8 cellular contexts compared by ENCODE assay signal in the genomic region with DNA sequence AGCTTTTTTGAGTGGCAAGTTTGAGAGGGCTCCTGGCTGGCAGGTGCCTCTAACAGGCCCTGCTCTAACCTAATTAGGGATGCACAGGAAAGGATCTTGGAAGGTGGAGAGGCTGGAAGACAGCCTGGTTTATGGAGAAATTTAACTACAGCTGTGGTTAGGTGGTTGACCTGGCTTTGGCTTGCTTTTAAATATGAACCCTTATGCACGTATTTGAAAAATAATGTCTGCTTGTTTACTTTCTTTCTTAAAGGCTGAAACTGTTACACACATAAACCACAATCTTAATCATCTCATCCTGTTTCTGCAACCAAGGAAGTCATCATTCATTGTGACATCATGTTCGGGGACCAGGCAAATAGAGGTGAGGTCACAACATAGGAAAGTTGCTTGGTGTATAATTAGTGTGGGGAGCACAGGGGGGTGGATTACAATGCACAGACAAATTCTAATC. TPM values are rescaled to one million over a fixed set of nuclear protein-coding genes. Genes with fewer than 3 reads are reported as not detected.
DNase-seq lines count a peak whose midpoint lies in the region; ATAC-seq, FAIRE-seq and TF ChIP-seq lines count a peak whose summit lies in the region.

No MANE protein-coding gene starts in this region.

- TF ChIP-seq EP300 in ovary (IDR thresholded peaks at IDR 0.05), result no peak

- no peak for FAIRE-seq in urothelium cell line (lab: Jason Lieb, UNC)

- H3K27me3 ChIP-seq in ovary, result no peaks in the 10 kb centered on the region

- ATAC-seq in T-helper 17 cell, result peak; percentile 93

- H3K9me3 ChIP-seq in T-helper 17 cell (ENCODE audit: control insufficient read depth, low read length, poor library complexity, severe bottlenecking), result no peaks in the 10 kb centered on the region
- no peaks in the 10 kb centered on the region for H3K9me3 ChIP-seq in ovary

- H3K4me3 Mint-ChIP-seq in T-helper 17 cell (peak overlapping the region; percentile 74), progenitor cell of endocrine pancreas (ENCODE audit: low read depth) (no peak overlapping the region)

- H3K36me3 Mint-ChIP-seq in T-helper 17 cell (ENCODE audit: low read depth) (peaks cover 8% of the 10 kb centered on the region), progenitor cell of endocrine pancreas (ENCODE audit: insufficient read depth) (peaks cover 20% of the 10 kb centered on the region)

- H3K27me3 Mint-ChIP-seq in T-helper 17 cell (no peaks in the 10 kb centered on the region), progenitor cell of endocrine pancreas (no peaks in the 10 kb centered on the region)

- H3K36me3 ChIP-seq in ovary, result no peaks in the 10 kb centered on the region

- H3K4me3 ChIP-seq in choroid plexus epithelial cell (ENCODE audit: low read depth, low read length) (no peak overlapping the region), ovary (no peak overlapping the region)

- no peak overlapping the region for H3K27ac ChIP-seq in ovary

- WGBS in ovary, 3 donors, result 27 to 47% (median 33%) methylated on average over 2 of the region's 2 CpGs

- intact Hi-C loops in ovary (cut with DNase I), result no loop called here

- peak overlapping the region; percentile 97 for H3K27ac Mint-ChIP-seq in T-helper 17 cell
- peak overlapping the region; percentile 84 for H3K27ac Mint-ChIP-seq in progenitor cell of endocrine pancreas

- DNase-seq in AG08396 (ENCODE audit: low spot score) (peak; percentile 55), HCEC 1CT (peak; percentile 92), T-helper 17 cell (peak in 1 of 3 donors; percentile 41), choroid plexus epithelial cell (ENCODE audit: low read depth) (peak; percentile 87), progenitor cell of endocrine pancreas (ENCODE audit: low spot score, unreplicated experiment) (no peak), urothelium cell line (ENCODE audit: low spot score) (no peak), ovary (no peak), iPS-NIHi11 (ENCODE audit: low spot score) (no peak)

- no peaks in the 10 kb centered on the region for H3K9me3 Mint-ChIP-seq in progenitor cell of endocrine pancreas (ENCODE audit: low read depth)

- H3K4me1 ChIP-seq in ovary (ENCODE audit: insufficient read depth), result peaks cover 2% of the 10 kb centered on the region

- TF ChIP-seq POLR2A in ovary (IDR thresholded peaks at IDR 0.05), result no peak

- TF ChIP-seq CTCF in choroid plexus epithelial cell (conservative IDR thresholded peaks at IDR 0.05; ENCODE audit: low read depth, low read length), result no peak
- no peak for TF ChIP-seq CTCF in progenitor cell of endocrine pancreas (IDR thresholded peaks at IDR 0.05; ENCODE audit: unreplicated experiment)
- no peak for TF ChIP-seq CTCF in ovary (IDR thresholded peaks at IDR 0.05)

- H3K4me1 Mint-ChIP-seq in T-helper 17 cell (peaks cover 39% of the 10 kb centered on the region), progenitor cell of endocrine pancreas (ENCODE audit: low read depth) (peaks cover 6% of the 10 kb centered on the region)

RNA-seq across cellular contexts. Expression of gene DHRS13, which starts 23.1 kb away (rescaled TPM):
- 10 to 100 TPM; 21.0 TPM for total RNA-seq in T-helper 17 cell
- total RNA-seq in progenitor cell of endocrine pancreas, result 22.4 and 25.9 TPM in 2 replicates
- 10 to 100 TPM in 1 of 7 donors, 1 to 10 TPM in 6; 7.3 to 13.8 (median 8.1) TPM for total RNA-seq in ovary
- polyA plus RNA-seq in ovary, result 1 to 10 TPM; 3.7 to 5.1 TPM

RNA-seq across cellular contexts. Expression of gene PHF12, which starts 25.4 kb away (rescaled TPM):
- total RNA-seq in T-helper 17 cell, result 100 to 1,000 TPM; 164 to 174 TPM
- 70.4 and 71.8 TPM in 2 replicates for total RNA-seq in progenitor cell of endocrine pancreas
- 10 to 100 TPM; 39.8 to 62.7 (median 48.8) TPM for total RNA-seq in ovary
- polyA plus RNA-seq in ovary, result 10 to 100 TPM; 22.7 to 28.1 TPM

RNA-seq across cellular contexts. Expression of gene FLOT2, which starts 28.4 kb away (rescaled TPM):
- total RNA-seq in T-helper 17 cell, result 100 to 1,000 TPM; 132 to 147 TPM
- total RNA-seq in progenitor cell of endocrine pancreas, result 125 and 131 TPM in 2 replicates
- total RNA-seq in ovary, result 10 to 100 TPM; 29.3 to 82.3 (median 75.0) TPM
- polyA plus RNA-seq in ovary, result 10 to 100 TPM; 39.3 to 44.7 TPM

Comparison
In these comparisons a context has a peak if more than half of its experiments do, and no peak if none do; other contexts are left out.
1. DNase-seq: peak in AG08396 (single experiment), HCEC 1CT (single experiment) and choroid plexus epithelial cell (single experiment); none in progenitor cell of endocrine pancreas (single experiment), urothelium cell line (single experiment), ovary (0 of 5) and iPS-NIHi11 (single experiment).